In the genomic region with DNA sequence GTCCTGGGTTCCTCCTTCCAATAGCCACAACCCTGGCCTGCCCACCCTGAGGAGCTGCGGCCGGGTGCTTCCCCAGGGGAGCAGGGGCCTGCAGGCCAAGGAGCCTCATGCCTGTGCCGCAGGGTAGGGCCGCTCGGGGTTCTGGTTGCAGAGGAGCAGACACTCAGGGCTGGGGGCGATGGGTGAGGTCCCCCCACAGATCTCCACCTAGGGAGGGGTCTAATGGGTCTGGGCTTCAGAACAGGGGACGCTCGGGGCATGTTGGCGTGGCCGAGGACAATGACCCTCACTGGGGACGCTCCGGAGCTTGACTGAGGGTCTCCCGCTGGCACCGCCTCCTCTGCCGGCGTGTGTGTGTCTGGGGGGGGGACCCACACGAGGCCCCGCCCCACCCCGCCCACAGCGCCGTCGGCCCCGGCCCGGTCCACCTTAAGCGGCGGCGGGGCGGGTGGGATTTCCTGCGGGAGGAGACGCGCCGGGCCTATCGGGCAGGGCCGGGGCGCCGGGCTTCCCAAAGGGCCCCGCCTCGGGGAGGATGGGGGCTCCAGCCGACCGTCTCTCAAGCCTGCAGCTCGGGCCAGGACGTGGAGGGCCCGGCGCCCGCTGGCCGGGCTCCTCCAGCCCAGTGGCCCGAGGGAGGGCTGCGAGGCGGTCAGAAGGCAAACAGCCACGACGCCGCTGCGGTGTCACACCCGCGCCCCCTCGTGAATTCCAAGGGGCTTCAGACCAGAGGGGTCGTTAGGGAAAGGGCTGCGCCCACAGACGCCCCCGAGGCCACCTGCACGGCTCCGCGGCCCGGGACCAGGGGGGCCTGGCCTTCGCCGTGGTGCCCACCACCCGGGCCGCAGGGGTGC, we compare ENCODE assay signal across 8 cellular contexts.
A peak's percentile ranks its signal among the peaks of the same experiment; 100 is the strongest.
DNase-seq lines count a peak whose midpoint lies in the region; ATAC-seq and TF ChIP-seq lines count a peak whose summit lies in the region.

No MANE protein-coding gene starts in this region.

- H3K9me3 ChIP-seq in RWPE2 (ENCODE audit: severe bottlenecking) (peaks cover 2% of the 10 kb centered on the region), neutrophil (no peaks in the 10 kb centered on the region)

- H3K27ac Mint-ChIP-seq in activated naive CD4-positive, alpha-beta T cell treated with anti-CD3 and anti-CD28 coated beads, Interleukin-2, amount 10 ng/mL, durations not matched to agents 7 days and 5 days = peak overlapping the region; percentile 60

- H3K4me3 Mint-ChIP-seq in activated naive CD4-positive, alpha-beta T cell treated with anti-CD3 and anti-CD28 coated beads, Interleukin-2, amount 10 ng/mL, durations not matched to agents 7 days and 5 days = peak overlapping the region; percentile 65

- TF ChIP-seq CTCF in RWPE2 (IDR thresholded peaks at IDR 0.05; ENCODE audit: poor library complexity, severe bottlenecking) = no peak
- no peak for TF ChIP-seq CTCF in neutrophil (IDR thresholded peaks at IDR 0.05)

- peak overlapping the region; percentile 99 for H3K4me3 ChIP-seq in RWPE2 (ENCODE audit: severe bottlenecking)
- peak overlapping the region; percentile 69 to 71 for H3K4me3 ChIP-seq in neutrophil (ENCODE audit: low read depth in 1 of 2, low read length in 1 of 2)

- H3K9me3 Mint-ChIP-seq in activated naive CD4-positive, alpha-beta T cell treated with anti-CD3 and anti-CD28 coated beads, Interleukin-2, amount 10 ng/mL, durations not matched to agents 7 days and 5 days = no peaks in the 10 kb centered on the region

- no peaks in the 10 kb centered on the region for H3K27me3 Mint-ChIP-seq in activated naive CD4-positive, alpha-beta T cell treated with anti-CD3 and anti-CD28 coated beads, Interleukin-2, amount 10 ng/mL, durations not matched to agents 7 days and 5 days

- peaks cover 24% of the 10 kb centered on the region for H3K4me1 Mint-ChIP-seq in activated naive CD4-positive, alpha-beta T cell treated with anti-CD3 and anti-CD28 coated beads, Interleukin-2, amount 10 ng/mL, durations not matched to agents 7 days and 5 days

- CTCF ChIA-PET in activated naive CD4-positive, alpha-beta T cell treated with anti-CD3 and anti-CD28 coated beads, Interleukin-2, amount 10 ng/mL, durations not matched to agents 7 days and 5 days (lab: Charles Lee) = interaction anchor here (0.9 to 2.3 kb wide), 3 partner anchors 12 to 162 kb away, joined by 3 to 17 read pairs (median 5); no protein-coding TSS in a partner anchor

- peak; percentile 53 for DNase-seq in NCI-H1436 (lab: John Stamatoyannopoulos, UW)
- no peak for DNase-seq in NCI-H1436 treated with DMSO at 0.1 percent for 48 hours (lab: John Stamatoyannopoulos, UW)
- no peak for DNase-seq in RWPE2 (ENCODE audit: low spot score)
- DNase-seq in activated naive CD4-positive, alpha-beta T cell treated with anti-CD3 and anti-CD28 coated beads, Interleukin-2, amount 10 ng/mL, durations not matched to agents 7 days and 5 days = peak; percentile 82
- peak; percentile 80 for DNase-seq in germinal center (ENCODE audit: low spot score)
- DNase-seq in stromal cell of bone marrow (ENCODE audit: low read depth) = peak; percentile 64

- H3K27me3 ChIP-seq in RWPE2 (ENCODE audit: insufficient read depth, poor library complexity, severe bottlenecking) = no peaks in the 10 kb centered on the region
- peaks cover 37% of the 10 kb centered on the region for H3K27me3 ChIP-seq in neutrophil

- H3K27ac ChIP-seq in RWPE2 (ENCODE audit: poor library complexity, severe bottlenecking) (peak overlapping the region; percentile 54), neutrophil (no peak overlapping the region)

- H3K4me1 ChIP-seq in RWPE2 (ENCODE audit: insufficient read depth, poor library complexity, severe bottlenecking) (no peaks in the 10 kb centered on the region), neutrophil (ENCODE audit: control insufficient read depth in 1 of 2, insufficient read depth in 1 of 2, low read depth in 1 of 2, low read length in 1 of 2) (peaks cover 8 to 19% of the 10 kb centered on the region in 2 experiments)

- ATAC-seq in HG03066 (IDR thresholded peaks at IDR 0.05; ENCODE audit: low read depth, unreplicated experiment) (peak; percentile 49), RWPE2 (ENCODE audit: low read depth) (peak; percentile 70)

- peaks cover 10% of the 10 kb centered on the region for H3K36me3 Mint-ChIP-seq in activated naive CD4-positive, alpha-beta T cell treated with anti-CD3 and anti-CD28 coated beads, Interleukin-2, amount 10 ng/mL, durations not matched to agents 7 days and 5 days

- peaks cover 14% of the 10 kb centered on the region for H3K36me3 ChIP-seq in RWPE2 (ENCODE audit: low read depth)
- H3K36me3 ChIP-seq in neutrophil = peaks cover 22% of the 10 kb centered on the region

Comparison
In these comparisons a context has a peak if more than half of its experiments do, and no peak if none do; other contexts are left out.
1. DNase-seq: peak in NCI-H1436 (single experiment), activated naive CD4-positive, alpha-beta T cell treated with anti-CD3 and anti-CD28 coated beads, Interleukin-2, amount 10 ng/mL, durations not matched to agents 7 days and 5 days (single experiment), germinal center (single experiment) and stromal cell of bone marrow (single experiment); none in NCI-H1436 treated with DMSO at 0.1 percent for 48 hours (single experiment) and RWPE2 (single experiment).